Comparison of ENCODE assay signal across 15 cellular contexts in genomic region chrX:2978639-2979038, GRCh38. TPM values are rescaled to one million over a fixed set of nuclear protein-coding genes. Genes with fewer than 3 reads are reported as not detected.
"Had no signal": no experiment of that assay in that cellular context is flagged by ENCODE, and none has a peak within 500 bp of the region (broad histone marks: within the 10 kb centered on the region; RNA-seq: fewer than 3 reads in every experiment).

No MANE protein-coding gene starts in this region.

RNA-seq across cellular contexts. Expression of gene ARSH, which starts 27.7 kb away (rescaled TPM):
- total RNA-seq: activated B cell treated with CpG ODN at 0.5 μM for 24 hours; activated CD4-positive, alpha-beta memory T cell treated with anti-CD3 and anti-CD28 coated beads for 36 hours; activated CD4-positive, alpha-beta memory T cell treated with anti-CD3 and anti-CD28 coated beads, Interleukin-2, amount 10 ng/mL, durations not matched to agents 7 days and 5 days; activated CD4-positive, alpha-beta T cell treated with anti-CD3 and anti-CD28 coated beads for 36 hours; activated CD4-positive, alpha-beta T cell treated with anti-CD3 and anti-CD28 coated beads, Interleukin-2, amount 10 ng/mL, durations not matched to agents 24 days and 14 days; activated CD4-positive, alpha-beta T cell treated with anti-CD3 and anti-CD28 coated beads, Interleukin-2, amount 10 ng/mL, durations not matched to agents 7 days and 5 days; activated CD8-positive, alpha-beta memory T cell treated with anti-CD3 and anti-CD28 coated beads for 36 hours; activated CD8-positive, alpha-beta memory T cell treated with anti-CD3 and anti-CD28 coated beads, Interleukin-2, amount 10 ng/mL, durations not matched to agents 7 days and 5 days; activated CD8-positive, alpha-beta T cell treated with anti-CD3 and anti-CD28 coated beads for 36 hours; activated CD8-positive, alpha-beta T cell treated with anti-CD3 and anti-CD28 coated beads, Interleukin-2, amount 10 ng/mL, durations not matched to agents 7 days and 5 days; T-cell; T-helper 1 cell treated with Interleukin-12 subunit alpha and Interleukin-12 subunit beta and Interleukin-4 antibody, amounts not matched to agents 30 ng/mL and 1 ng/mL, for 36 hours; T-helper 17 cell; T-helper 2 cell treated with Interferon-gamma antibody and Interleukin-4, amounts not matched to agents 100 ng/mL and 5 ng/mL, for 36 hours; WTC11 had no signal
